Comparison of ENCODE assay signal across 1 cellular context in the genomic region with DNA sequence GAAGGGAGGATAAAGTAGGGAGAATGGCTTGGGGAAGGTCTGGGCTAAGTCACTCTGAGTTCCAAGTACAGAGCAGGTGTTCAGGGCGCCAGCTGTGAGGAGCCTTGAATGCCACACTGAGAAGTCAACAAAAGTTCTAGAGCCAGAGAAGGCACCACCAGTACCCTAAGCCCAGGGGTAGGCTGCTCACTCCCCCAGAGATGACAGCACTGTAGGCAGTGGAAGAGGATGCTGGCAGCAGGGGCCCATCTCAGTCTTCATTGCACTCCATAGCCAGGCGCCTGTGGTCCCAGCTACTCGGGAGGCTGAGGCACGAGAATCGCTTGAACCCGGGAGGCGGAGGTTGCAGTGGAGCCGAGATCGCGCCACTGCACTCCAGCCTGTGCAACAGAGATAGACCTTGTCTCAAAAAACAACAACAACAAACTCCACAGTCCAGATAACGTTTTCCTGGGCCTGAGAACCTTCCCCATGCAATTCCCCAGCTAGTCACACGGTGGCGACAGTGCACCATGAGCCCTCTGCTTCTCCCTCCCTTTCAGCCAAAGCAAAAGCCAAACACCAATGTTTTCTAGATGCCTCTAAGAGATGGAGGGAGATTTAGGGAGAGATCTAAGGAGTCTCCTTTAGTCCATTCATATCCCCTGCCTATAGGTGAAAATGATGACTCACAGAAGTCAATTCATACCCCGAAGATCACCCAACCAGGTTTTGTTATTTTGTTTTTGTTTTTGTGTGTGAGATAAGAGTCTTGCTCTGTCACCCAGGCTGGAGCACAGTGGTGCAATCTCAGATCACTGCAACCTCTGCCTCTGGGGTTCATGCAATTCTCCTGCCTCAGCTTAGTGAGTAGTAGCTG.
TF ChIP-seq lines count a peak whose summit lies in the region.

No MANE protein-coding gene starts in this region.

TF ChIP-seq in K562, 482 proteins besides CTCF, POLR2A, EP300 and RAD21 (continued from another document and continues in another):
- TF ChIP-seq, protein P1, sequence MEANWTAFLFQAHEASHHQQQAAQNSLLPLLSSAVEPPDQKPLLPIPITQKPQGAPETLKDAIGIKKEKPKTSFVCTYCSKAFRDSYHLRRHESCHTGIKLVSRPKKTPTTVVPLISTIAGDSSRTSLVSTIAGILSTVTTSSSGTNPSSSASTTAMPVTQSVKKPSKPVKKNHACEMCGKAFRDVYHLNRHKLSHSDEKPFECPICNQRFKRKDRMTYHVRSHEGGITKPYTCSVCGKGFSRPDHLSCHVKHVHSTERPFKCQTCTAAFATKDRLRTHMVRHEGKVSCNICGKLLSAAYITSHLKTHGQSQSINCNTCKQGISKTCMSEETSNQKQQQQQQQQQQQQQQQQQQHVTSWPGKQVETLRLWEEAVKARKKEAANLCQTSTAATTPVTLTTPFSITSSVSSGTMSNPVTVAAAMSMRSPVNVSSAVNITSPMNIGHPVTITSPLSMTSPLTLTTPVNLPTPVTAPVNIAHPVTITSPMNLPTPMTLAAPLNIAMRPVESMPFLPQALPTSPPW (CRISPR knock-in tag; IDR thresholded peaks at IDR 0.05) = peak; percentile 73
- TF ChIP-seq NFE2 (IDR thresholded peaks at IDR 0.05; ENCODE audit: low read depth) (peak; percentile 51; the same call in 1 of the 2 replicates), EGR1 (conservative IDR thresholded peaks at IDR 0.05) (no peak), HNRNPUL1 (IDR thresholded peaks at IDR 0.05; ENCODE audit: low read length) (no peak), ZNF57 (CRISPR knock-in tag; IDR thresholded peaks at IDR 0.05) (no peak), FOXM1 (IDR thresholded peaks at IDR 0.05; ENCODE audit: low read depth) (peak; percentile 59; the same call in 1 of the 2 replicates), FOXM1 (CRISPR knock-in tag; IDR thresholded peaks at IDR 0.05; ENCODE audit: low read depth) (no peak), NR1H2 (CRISPR knock-in tag; IDR thresholded peaks at IDR 0.05) (no peak), NR2C2 (CRISPR knock-in tag; IDR thresholded peaks at IDR 0.05) (no peak), NR2C2 (tag; IDR thresholded peaks at IDR 0.05) (0 out of 2 replicates have a peak, but pooled peaks have one; percentile 20), KDM1A (IDR thresholded peaks at IDR 0.05) (peak; percentile 98), ATF1 (CRISPR knock-in tag; IDR thresholded peaks at IDR 0.05) (no peak), ATF1 (tag; IDR thresholded peaks at IDR 0.05) (no peak; the same call in 1 of the 2 replicates), SPI1 (IDR thresholded peaks at IDR 0.05; ENCODE audit: borderline replicate concordance, low read depth, low read length) (no peak), ZNF124 (CRISPR knock-in tag; IDR thresholded peaks at IDR 0.05) (no peak), ZNF253 (CRISPR knock-in tag; conservative IDR thresholded peaks at IDR 0.05) (no peak), BRD9 (IDR thresholded peaks at IDR 0.05; ENCODE audit: low read depth, partially characterized antibody) (peak; percentile 83), XRCC5 (IDR thresholded peaks at IDR 0.05; ENCODE audit: low read depth, low read length) (no peak), ZBTB8A (IDR thresholded peaks at IDR 0.05; ENCODE audit: partially characterized antibody) (no peak), ZFPM2 (CRISPR knock-in tag; IDR thresholded peaks at IDR 0.05) (no peak), CREB1 (IDR thresholded peaks at IDR 0.05) (peak; percentile 2; the same call in 1 of the 2 replicates), CREB1 (CRISPR knock-in tag; IDR thresholded peaks at IDR 0.05) (no peak), POLR2B (IDR thresholded peaks at IDR 0.05; ENCODE audit: low read depth, partially characterized antibody) (no peak), HMG20B (CRISPR knock-in tag; IDR thresholded peaks at IDR 0.05) (no peak), MYBL2 (IDR thresholded peaks at IDR 0.05; ENCODE audit: low read depth) (no peak), MYBL2 (CRISPR knock-in tag; IDR thresholded peaks at IDR 0.05; ENCODE audit: borderline replicate concordance) (no peak)
- TF ChIP-seq, protein P2, sequence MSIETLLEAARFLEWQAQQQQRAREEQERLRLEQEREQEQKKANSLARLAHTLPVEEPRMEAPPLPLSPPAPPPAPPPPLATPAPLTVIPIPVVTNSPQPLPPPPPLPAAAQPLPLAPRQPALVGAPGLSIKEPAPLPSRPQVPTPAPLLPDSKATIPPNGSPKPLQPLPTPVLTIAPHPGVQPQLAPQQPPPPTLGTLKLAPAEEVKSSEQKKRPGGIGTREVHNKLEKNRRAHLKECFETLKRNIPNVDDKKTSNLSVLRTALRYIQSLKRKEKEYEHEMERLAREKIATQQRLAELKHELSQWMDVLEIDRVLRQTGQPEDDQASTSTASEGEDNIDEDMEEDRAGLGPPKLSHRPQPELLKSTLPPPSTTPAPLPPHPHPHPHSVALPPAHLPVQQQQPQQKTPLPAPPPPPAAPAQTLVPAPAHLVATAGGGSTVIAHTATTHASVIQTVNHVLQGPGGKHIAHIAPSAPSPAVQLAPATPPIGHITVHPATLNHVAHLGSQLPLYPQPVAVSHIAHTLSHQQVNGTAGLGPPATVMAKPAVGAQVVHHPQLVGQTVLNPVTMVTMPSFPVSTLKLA (conservative IDR thresholded peaks at IDR 0.05) = peak; percentile 25 to 61; a peak in 1 of 4 replicates
- TF ChIP-seq, protein P3, sequence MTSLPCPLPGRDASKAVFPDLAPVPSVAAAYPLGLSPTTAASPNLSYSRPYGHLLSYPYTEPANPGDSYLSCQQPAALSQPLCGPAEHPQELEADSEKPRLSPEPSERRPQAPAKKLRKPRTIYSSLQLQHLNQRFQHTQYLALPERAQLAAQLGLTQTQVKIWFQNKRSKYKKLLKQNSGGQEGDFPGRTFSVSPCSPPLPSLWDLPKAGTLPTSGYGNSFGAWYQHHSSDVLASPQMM (CRISPR knock-in tag; IDR thresholded peaks at IDR 0.05) = no peak
- TF ChIP-seq, protein P4, sequence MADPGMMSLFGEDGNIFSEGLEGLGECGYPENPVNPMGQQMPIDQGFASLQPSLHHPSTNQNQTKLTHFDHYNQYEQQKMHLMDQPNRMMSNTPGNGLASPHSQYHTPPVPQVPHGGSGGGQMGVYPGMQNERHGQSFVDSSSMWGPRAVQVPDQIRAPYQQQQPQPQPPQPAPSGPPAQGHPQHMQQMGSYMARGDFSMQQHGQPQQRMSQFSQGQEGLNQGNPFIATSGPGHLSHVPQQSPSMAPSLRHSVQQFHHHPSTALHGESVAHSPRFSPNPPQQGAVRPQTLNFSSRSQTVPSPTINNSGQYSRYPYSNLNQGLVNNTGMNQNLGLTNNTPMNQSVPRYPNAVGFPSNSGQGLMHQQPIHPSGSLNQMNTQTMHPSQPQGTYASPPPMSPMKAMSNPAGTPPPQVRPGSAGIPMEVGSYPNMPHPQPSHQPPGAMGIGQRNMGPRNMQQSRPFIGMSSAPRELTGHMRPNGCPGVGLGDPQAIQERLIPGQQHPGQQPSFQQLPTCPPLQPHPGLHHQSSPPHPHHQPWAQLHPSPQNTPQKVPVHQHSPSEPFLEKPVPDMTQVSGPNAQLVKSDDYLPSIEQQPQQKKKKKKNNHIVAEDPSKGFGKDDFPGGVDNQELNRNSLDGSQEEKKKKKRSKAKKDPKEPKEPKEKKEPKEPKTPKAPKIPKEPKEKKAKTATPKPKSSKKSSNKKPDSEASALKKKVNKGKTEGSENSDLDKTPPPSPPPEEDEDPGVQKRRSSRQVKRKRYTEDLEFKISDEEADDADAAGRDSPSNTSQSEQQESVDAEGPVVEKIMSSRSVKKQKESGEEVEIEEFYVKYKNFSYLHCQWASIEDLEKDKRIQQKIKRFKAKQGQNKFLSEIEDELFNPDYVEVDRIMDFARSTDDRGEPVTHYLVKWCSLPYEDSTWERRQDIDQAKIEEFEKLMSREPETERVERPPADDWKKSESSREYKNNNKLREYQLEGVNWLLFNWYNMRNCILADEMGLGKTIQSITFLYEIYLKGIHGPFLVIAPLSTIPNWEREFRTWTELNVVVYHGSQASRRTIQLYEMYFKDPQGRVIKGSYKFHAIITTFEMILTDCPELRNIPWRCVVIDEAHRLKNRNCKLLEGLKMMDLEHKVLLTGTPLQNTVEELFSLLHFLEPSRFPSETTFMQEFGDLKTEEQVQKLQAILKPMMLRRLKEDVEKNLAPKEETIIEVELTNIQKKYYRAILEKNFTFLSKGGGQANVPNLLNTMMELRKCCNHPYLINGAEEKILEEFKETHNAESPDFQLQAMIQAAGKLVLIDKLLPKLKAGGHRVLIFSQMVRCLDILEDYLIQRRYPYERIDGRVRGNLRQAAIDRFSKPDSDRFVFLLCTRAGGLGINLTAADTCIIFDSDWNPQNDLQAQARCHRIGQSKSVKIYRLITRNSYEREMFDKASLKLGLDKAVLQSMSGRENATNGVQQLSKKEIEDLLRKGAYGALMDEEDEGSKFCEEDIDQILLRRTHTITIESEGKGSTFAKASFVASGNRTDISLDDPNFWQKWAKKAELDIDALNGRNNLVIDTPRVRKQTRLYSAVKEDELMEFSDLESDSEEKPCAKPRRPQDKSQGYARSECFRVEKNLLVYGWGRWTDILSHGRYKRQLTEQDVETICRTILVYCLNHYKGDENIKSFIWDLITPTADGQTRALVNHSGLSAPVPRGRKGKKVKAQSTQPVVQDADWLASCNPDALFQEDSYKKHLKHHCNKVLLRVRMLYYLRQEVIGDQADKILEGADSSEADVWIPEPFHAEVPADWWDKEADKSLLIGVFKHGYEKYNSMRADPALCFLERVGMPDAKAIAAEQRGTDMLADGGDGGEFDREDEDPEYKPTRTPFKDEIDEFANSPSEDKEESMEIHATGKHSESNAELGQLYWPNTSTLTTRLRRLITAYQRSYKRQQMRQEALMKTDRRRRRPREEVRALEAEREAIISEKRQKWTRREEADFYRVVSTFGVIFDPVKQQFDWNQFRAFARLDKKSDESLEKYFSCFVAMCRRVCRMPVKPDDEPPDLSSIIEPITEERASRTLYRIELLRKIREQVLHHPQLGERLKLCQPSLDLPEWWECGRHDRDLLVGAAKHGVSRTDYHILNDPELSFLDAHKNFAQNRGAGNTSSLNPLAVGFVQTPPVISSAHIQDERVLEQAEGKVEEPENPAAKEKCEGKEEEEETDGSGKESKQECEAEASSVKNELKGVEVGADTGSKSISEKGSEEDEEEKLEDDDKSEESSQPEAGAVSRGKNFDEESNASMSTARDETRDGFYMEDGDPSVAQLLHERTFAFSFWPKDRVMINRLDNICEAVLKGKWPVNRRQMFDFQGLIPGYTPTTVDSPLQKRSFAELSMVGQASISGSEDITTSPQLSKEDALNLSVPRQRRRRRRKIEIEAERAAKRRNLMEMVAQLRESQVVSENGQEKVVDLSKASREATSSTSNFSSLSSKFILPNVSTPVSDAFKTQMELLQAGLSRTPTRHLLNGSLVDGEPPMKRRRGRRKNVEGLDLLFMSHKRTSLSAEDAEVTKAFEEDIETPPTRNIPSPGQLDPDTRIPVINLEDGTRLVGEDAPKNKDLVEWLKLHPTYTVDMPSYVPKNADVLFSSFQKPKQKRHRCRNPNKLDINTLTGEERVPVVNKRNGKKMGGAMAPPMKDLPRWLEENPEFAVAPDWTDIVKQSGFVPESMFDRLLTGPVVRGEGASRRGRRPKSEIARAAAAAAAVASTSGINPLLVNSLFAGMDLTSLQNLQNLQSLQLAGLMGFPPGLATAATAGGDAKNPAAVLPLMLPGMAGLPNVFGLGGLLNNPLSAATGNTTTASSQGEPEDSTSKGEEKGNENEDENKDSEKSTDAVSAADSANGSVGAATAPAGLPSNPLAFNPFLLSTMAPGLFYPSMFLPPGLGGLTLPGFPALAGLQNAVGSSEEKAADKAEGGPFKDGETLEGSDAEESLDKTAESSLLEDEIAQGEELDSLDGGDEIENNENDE (IDR thresholded peaks at IDR 0.05; ENCODE audit: low read depth, low read length) = no peak
- TF ChIP-seq, protein P5, sequence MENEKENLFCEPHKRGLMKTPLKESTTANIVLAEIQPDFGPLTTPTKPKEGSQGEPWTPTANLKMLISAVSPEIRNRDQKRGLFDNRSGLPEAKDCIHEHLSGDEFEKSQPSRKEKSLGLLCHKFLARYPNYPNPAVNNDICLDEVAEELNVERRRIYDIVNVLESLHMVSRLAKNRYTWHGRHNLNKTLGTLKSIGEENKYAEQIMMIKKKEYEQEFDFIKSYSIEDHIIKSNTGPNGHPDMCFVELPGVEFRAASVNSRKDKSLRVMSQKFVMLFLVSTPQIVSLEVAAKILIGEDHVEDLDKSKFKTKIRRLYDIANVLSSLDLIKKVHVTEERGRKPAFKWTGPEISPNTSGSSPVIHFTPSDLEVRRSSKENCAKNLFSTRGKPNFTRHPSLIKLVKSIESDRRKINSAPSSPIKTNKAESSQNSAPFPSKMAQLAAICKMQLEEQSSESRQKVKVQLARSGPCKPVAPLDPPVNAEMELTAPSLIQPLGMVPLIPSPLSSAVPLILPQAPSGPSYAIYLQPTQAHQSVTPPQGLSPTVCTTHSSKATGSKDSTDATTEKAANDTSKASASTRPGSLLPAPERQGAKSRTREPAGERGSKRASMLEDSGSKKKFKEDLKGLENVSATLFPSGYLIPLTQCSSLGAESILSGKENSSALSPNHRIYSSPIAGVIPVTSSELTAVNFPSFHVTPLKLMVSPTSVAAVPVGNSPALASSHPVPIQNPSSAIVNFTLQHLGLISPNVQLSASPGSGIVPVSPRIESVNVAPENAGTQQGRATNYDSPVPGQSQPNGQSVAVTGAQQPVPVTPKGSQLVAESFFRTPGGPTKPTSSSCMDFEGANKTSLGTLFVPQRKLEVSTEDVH (IDR thresholded peaks at IDR 0.05; ENCODE audit: low read depth, partially characterized antibody) = peak; percentile 49
- TF ChIP-seq, protein P6, sequence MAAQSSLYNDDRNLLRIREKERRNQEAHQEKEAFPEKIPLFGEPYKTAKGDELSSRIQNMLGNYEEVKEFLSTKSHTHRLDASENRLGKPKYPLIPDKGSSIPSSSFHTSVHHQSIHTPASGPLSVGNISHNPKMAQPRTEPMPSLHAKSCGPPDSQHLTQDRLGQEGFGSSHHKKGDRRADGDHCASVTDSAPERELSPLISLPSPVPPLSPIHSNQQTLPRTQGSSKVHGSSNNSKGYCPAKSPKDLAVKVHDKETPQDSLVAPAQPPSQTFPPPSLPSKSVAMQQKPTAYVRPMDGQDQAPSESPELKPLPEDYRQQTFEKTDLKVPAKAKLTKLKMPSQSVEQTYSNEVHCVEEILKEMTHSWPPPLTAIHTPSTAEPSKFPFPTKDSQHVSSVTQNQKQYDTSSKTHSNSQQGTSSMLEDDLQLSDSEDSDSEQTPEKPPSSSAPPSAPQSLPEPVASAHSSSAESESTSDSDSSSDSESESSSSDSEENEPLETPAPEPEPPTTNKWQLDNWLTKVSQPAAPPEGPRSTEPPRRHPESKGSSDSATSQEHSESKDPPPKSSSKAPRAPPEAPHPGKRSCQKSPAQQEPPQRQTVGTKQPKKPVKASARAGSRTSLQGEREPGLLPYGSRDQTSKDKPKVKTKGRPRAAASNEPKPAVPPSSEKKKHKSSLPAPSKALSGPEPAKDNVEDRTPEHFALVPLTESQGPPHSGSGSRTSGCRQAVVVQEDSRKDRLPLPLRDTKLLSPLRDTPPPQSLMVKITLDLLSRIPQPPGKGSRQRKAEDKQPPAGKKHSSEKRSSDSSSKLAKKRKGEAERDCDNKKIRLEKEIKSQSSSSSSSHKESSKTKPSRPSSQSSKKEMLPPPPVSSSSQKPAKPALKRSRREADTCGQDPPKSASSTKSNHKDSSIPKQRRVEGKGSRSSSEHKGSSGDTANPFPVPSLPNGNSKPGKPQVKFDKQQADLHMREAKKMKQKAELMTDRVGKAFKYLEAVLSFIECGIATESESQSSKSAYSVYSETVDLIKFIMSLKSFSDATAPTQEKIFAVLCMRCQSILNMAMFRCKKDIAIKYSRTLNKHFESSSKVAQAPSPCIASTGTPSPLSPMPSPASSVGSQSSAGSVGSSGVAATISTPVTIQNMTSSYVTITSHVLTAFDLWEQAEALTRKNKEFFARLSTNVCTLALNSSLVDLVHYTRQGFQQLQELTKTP (IDR thresholded peaks at IDR 0.05; ENCODE audit: low read depth in 1 of 2, partially characterized antibody in 2 of 2) = no peak
